Comparison of ENCODE assay signal across 1 cellular context in the genomic region with DNA sequence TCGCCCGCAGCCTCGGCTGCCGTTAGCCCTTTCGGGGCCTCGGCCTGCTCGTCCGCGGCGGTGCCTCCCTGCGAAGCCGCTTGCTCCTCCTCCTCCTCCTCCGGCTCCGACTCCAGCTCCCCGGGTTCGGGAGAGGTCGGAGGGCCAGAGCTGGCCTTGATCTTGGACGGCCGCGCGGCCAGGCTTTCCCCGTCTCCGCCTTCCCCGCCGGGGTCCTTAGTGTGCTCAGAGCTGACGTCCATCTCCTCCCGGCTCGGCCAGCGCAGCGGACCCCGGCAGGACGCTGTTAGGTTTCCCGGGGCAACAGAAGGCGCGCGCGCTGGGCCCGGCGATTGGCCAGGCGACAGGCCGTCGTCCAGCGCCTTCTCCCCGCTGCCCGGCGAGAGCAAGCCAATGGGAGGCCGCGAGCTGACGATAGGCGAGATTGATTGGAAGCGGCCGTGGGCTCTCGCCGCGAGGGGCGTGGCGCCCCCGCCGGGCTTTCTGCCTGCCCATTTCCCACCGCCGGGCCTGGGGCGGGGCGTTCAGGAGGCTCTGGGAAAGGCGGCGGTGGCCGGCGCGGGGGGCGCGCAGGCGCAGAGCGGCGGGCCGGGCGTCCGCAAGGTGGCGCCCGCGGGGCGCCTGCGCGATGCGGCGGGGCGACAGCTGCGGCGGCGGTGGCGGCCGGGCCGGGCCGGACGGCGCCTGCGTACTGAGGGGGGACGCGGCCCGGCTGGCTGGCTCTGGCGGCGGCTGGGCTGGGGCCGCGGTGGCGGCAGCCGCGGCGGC.
A peak's percentile ranks its signal among the peaks of the same experiment; 100 is the strongest.
TF ChIP-seq lines count a peak whose summit lies in the region.

A gene with protein sequence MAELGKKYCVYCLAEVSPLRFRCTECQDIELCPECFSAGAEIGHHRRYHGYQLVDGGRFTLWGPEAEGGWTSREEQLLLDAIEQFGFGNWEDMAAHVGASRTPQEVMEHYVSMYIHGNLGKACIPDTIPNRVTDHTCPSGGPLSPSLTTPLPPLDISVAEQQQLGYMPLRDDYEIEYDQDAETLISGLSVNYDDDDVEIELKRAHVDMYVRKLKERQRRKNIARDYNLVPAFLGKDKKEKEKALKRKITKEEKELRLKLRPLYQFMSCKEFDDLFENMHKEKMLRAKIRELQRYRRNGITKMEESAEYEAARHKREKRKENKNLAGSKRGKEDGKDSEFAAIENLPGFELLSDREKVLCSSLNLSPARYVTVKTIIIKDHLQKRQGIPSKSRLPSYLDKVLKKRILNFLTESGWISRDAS (plus strand): TSS at position 676 of the 768 bp plus-strand sequence. CDS start 208 bp downstream, outside the sequence.

TF ChIP-seq in H1, 55 proteins besides CTCF, POLR2A, EP300 and RAD21 (continues in another document):
- no peak for TF ChIP-seq TCF12 (IDR thresholded peaks at IDR 0.05; ENCODE audit: low read depth, low read length)
- peak; percentile 84 to 98; a peak in 3 of 4 replicates for TF ChIP-seq SIN3A (conservative IDR thresholded peaks at IDR 0.05 in 1 of 2, IDR thresholded peaks at IDR 0.05 in 1 of 2; ENCODE audit: low read depth in 1 of 2, low read length in 2 of 2)
- TF ChIP-seq RFX5 (IDR thresholded peaks at IDR 0.05; ENCODE audit: borderline replicate concordance, low read depth, low read length), result no peak; the same call in 1 of the 2 replicates
- no peak for TF ChIP-seq SRF (IDR thresholded peaks at IDR 0.05; ENCODE audit: low read depth, low read length)
- no peak for TF ChIP-seq EZH2 (IDR thresholded peaks at IDR 0.05; ENCODE audit: low read depth, low read length, severe bottlenecking)
- TF ChIP-seq CREB1 (IDR thresholded peaks at IDR 0.05), result peak; percentile 59
- 0 out of 2 replicates have a peak, but pooled peaks have one; percentile 59 for TF ChIP-seq RBBP5 (IDR thresholded peaks at IDR 0.05; ENCODE audit: borderline replicate concordance, low read depth, low read length)
- no peak for TF ChIP-seq YY1 (IDR thresholded peaks at IDR 0.05; ENCODE audit: low read depth, low read length)
- no peak for TF ChIP-seq SIX5 (IDR thresholded peaks at IDR 0.05; ENCODE audit: low read depth, low read length)
- TF ChIP-seq, protein P1, sequence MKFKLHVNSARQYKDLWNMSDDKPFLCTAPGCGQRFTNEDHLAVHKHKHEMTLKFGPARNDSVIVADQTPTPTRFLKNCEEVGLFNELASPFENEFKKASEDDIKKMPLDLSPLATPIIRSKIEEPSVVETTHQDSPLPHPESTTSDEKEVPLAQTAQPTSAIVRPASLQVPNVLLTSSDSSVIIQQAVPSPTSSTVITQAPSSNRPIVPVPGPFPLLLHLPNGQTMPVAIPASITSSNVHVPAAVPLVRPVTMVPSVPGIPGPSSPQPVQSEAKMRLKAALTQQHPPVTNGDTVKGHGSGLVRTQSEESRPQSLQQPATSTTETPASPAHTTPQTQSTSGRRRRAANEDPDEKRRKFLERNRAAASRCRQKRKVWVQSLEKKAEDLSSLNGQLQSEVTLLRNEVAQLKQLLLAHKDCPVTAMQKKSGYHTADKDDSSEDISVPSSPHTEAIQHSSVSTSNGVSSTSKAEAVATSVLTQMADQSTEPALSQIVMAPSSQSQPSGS (IDR thresholded peaks at IDR 0.05; ENCODE audit: low read length), result no peak
- TF ChIP-seq ZNF274 (IDR thresholded peaks at IDR 0.05; ENCODE audit: borderline replicate concordance, extremely low read depth, low read length), result no peak
- TF ChIP-seq SAP30 (IDR thresholded peaks at IDR 0.05; ENCODE audit: insufficient read depth, insufficient replicate concordance, low read length), result no peak
- no peak for TF ChIP-seq RXRA (IDR thresholded peaks at IDR 0.05; ENCODE audit: insufficient read depth, low read depth, low read length)
- TF ChIP-seq TEAD4 (IDR thresholded peaks at IDR 0.05; ENCODE audit: low read depth, low read length), result no peak
- no peak for TF ChIP-seq ASH2L (IDR thresholded peaks at IDR 0.05; ENCODE audit: low read length)
- TF ChIP-seq JUND (IDR thresholded peaks at IDR 0.05; ENCODE audit: low read length), result no peak
- no peak; the same call in 1 of the 2 replicates for TF ChIP-seq TAF1 (IDR thresholded peaks at IDR 0.05; ENCODE audit: low read depth, low read length)
- TF ChIP-seq MAFK (IDR thresholded peaks at IDR 0.05; ENCODE audit: low read depth, low read length), result no peak
- TF ChIP-seq CHD1 (IDR thresholded peaks at IDR 0.05; ENCODE audit: low read depth, low read length), result no peak
- TF ChIP-seq POLR2AphosphoS5 (IDR thresholded peaks at IDR 0.05; ENCODE audit: low read depth, low read length), result no peak
- TF ChIP-seq SP1 (IDR thresholded peaks at IDR 0.05; ENCODE audit: low read depth, low read length), result peak; percentile 84
- no peak for TF ChIP-seq JUN (IDR thresholded peaks at IDR 0.05; ENCODE audit: low read depth, low read length)
- TF ChIP-seq CTBP2 (IDR thresholded peaks at IDR 0.05; ENCODE audit: borderline replicate concordance, insufficient read depth, insufficient read length, low read length), result no peak
- no peak for TF ChIP-seq CBX5 (IDR thresholded peaks at IDR 0.05; ENCODE audit: low read depth, low read length)
- no peak for TF ChIP-seq NANOG (IDR thresholded peaks at IDR 0.05; ENCODE audit: insufficient read depth, low read depth, low read length, poor library complexity, severe bottlenecking)
- no peak for TF ChIP-seq BACH1 (IDR thresholded peaks at IDR 0.05; ENCODE audit: low read length)
- TF ChIP-seq, protein P2, sequence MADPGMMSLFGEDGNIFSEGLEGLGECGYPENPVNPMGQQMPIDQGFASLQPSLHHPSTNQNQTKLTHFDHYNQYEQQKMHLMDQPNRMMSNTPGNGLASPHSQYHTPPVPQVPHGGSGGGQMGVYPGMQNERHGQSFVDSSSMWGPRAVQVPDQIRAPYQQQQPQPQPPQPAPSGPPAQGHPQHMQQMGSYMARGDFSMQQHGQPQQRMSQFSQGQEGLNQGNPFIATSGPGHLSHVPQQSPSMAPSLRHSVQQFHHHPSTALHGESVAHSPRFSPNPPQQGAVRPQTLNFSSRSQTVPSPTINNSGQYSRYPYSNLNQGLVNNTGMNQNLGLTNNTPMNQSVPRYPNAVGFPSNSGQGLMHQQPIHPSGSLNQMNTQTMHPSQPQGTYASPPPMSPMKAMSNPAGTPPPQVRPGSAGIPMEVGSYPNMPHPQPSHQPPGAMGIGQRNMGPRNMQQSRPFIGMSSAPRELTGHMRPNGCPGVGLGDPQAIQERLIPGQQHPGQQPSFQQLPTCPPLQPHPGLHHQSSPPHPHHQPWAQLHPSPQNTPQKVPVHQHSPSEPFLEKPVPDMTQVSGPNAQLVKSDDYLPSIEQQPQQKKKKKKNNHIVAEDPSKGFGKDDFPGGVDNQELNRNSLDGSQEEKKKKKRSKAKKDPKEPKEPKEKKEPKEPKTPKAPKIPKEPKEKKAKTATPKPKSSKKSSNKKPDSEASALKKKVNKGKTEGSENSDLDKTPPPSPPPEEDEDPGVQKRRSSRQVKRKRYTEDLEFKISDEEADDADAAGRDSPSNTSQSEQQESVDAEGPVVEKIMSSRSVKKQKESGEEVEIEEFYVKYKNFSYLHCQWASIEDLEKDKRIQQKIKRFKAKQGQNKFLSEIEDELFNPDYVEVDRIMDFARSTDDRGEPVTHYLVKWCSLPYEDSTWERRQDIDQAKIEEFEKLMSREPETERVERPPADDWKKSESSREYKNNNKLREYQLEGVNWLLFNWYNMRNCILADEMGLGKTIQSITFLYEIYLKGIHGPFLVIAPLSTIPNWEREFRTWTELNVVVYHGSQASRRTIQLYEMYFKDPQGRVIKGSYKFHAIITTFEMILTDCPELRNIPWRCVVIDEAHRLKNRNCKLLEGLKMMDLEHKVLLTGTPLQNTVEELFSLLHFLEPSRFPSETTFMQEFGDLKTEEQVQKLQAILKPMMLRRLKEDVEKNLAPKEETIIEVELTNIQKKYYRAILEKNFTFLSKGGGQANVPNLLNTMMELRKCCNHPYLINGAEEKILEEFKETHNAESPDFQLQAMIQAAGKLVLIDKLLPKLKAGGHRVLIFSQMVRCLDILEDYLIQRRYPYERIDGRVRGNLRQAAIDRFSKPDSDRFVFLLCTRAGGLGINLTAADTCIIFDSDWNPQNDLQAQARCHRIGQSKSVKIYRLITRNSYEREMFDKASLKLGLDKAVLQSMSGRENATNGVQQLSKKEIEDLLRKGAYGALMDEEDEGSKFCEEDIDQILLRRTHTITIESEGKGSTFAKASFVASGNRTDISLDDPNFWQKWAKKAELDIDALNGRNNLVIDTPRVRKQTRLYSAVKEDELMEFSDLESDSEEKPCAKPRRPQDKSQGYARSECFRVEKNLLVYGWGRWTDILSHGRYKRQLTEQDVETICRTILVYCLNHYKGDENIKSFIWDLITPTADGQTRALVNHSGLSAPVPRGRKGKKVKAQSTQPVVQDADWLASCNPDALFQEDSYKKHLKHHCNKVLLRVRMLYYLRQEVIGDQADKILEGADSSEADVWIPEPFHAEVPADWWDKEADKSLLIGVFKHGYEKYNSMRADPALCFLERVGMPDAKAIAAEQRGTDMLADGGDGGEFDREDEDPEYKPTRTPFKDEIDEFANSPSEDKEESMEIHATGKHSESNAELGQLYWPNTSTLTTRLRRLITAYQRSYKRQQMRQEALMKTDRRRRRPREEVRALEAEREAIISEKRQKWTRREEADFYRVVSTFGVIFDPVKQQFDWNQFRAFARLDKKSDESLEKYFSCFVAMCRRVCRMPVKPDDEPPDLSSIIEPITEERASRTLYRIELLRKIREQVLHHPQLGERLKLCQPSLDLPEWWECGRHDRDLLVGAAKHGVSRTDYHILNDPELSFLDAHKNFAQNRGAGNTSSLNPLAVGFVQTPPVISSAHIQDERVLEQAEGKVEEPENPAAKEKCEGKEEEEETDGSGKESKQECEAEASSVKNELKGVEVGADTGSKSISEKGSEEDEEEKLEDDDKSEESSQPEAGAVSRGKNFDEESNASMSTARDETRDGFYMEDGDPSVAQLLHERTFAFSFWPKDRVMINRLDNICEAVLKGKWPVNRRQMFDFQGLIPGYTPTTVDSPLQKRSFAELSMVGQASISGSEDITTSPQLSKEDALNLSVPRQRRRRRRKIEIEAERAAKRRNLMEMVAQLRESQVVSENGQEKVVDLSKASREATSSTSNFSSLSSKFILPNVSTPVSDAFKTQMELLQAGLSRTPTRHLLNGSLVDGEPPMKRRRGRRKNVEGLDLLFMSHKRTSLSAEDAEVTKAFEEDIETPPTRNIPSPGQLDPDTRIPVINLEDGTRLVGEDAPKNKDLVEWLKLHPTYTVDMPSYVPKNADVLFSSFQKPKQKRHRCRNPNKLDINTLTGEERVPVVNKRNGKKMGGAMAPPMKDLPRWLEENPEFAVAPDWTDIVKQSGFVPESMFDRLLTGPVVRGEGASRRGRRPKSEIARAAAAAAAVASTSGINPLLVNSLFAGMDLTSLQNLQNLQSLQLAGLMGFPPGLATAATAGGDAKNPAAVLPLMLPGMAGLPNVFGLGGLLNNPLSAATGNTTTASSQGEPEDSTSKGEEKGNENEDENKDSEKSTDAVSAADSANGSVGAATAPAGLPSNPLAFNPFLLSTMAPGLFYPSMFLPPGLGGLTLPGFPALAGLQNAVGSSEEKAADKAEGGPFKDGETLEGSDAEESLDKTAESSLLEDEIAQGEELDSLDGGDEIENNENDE (IDR thresholded peaks at IDR 0.05; ENCODE audit: insufficient replicate concordance, low read length), result no peak
- TF ChIP-seq, protein P3, sequence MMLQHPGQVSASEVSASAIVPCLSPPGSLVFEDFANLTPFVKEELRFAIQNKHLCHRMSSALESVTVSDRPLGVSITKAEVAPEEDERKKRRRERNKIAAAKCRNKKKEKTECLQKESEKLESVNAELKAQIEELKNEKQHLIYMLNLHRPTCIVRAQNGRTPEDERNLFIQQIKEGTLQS (IDR thresholded peaks at IDR 0.05; ENCODE audit: insufficient read depth, low read depth, low read length), result no peak
- TF ChIP-seq EGR1 (IDR thresholded peaks at IDR 0.05; ENCODE audit: borderline replicate concordance, low read depth, low read length), result no peak
- TF ChIP-seq GTF2F1 (IDR thresholded peaks at IDR 0.05; ENCODE audit: borderline replicate concordance, low read depth, low read length), result no peak
- TF ChIP-seq FOSL1 (IDR thresholded peaks at IDR 0.05; ENCODE audit: insufficient read depth, low read depth, low read length), result no peak
- TF ChIP-seq KDM4A (IDR thresholded peaks at IDR 0.05; ENCODE audit: low read depth, low read length, severe bottlenecking), result peak; percentile 65
- TF ChIP-seq, protein P4, sequence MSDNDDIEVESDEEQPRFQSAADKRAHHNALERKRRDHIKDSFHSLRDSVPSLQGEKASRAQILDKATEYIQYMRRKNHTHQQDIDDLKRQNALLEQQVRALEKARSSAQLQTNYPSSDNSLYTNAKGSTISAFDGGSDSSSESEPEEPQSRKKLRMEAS (IDR thresholded peaks at IDR 0.05), result peak; percentile 54
- 0 out of 2 replicates have a peak, but pooled peaks have one; percentile 40 for TF ChIP-seq CHD2 (IDR thresholded peaks at IDR 0.05; ENCODE audit: low read length)
- TF ChIP-seq SIRT6 (IDR thresholded peaks at IDR 0.05; ENCODE audit: low read length), result no peak
- TF ChIP-seq GABPA (IDR thresholded peaks at IDR 0.05; ENCODE audit: borderline replicate concordance, insufficient read depth, low read length), result no peak
- no peak for TF ChIP-seq RNF2 (IDR thresholded peaks at IDR 0.05; ENCODE audit: borderline replicate concordance, low read depth, low read length, missing control alignments, poor library complexity, severe bottlenecking)
- TF ChIP-seq CEBPB (IDR thresholded peaks at IDR 0.05; ENCODE audit: low read depth, low read length), result no peak
- no peak for TF ChIP-seq KDM1A (IDR thresholded peaks at IDR 0.05; ENCODE audit: borderline replicate concordance, low read length)
- no peak for TF ChIP-seq BRCA1 (IDR thresholded peaks at IDR 0.05; ENCODE audit: low read depth, low read length)
- no peak for TF ChIP-seq KDM5A (IDR thresholded peaks at IDR 0.05; ENCODE audit: low read length)
- TF ChIP-seq TAF7 (optimal IDR thresholded peaks at IDR 0.05; ENCODE audit: borderline replicate concordance, low read depth, low read length), result no peak
- no peak for TF ChIP-seq PHF8 (conservative IDR thresholded peaks at IDR 0.05; ENCODE audit: low read depth, low read length)
- no peak for TF ChIP-seq POU5F1 (IDR thresholded peaks at IDR 0.05; ENCODE audit: low read depth, low read length)
- TF ChIP-seq SP2 (IDR thresholded peaks at IDR 0.05; ENCODE audit: low read length), result no peak
- no peak for TF ChIP-seq BCL11A (IDR thresholded peaks at IDR 0.05; ENCODE audit: low read depth in 2 of 2, low read length in 2 of 2)
- TF ChIP-seq HDAC2 (IDR thresholded peaks at IDR 0.05; ENCODE audit: borderline replicate concordance in 1 of 2, low read depth in 2 of 2, low read length in 2 of 2), result 0 out of 4 replicates have a peak, but pooled peaks of 1 of the 2 experiments have one; percentile 30
- no peak for TF ChIP-seq HDAC6 (IDR thresholded peaks at IDR 0.05; ENCODE audit: low read depth, low read length)
- no peak for TF ChIP-seq CBX8 (IDR thresholded peaks at IDR 0.05; ENCODE audit: borderline replicate concordance, low read depth, low read length)
- TF ChIP-seq NRF1 (IDR thresholded peaks at IDR 0.05; ENCODE audit: low read depth, low read length), result peak; percentile 72
- TF ChIP-seq, protein P5, sequence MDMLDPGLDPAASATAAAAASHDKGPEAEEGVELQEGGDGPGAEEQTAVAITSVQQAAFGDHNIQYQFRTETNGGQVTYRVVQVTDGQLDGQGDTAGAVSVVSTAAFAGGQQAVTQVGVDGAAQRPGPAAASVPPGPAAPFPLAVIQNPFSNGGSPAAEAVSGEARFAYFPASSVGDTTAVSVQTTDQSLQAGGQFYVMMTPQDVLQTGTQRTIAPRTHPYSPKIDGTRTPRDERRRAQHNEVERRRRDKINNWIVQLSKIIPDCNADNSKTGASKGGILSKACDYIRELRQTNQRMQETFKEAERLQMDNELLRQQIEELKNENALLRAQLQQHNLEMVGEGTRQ (IDR thresholded peaks at IDR 0.05; ENCODE audit: low read length), result no peak
- TF ChIP-seq SP4 (IDR thresholded peaks at IDR 0.05; ENCODE audit: low read length), result no peak
- TF ChIP-seq SUZ12 (IDR thresholded peaks at IDR 0.05; ENCODE audit: low read length), result no peak
- no peak for TF ChIP-seq TBP (IDR thresholded peaks at IDR 0.05; ENCODE audit: low read depth, low read length)
